In the genomic region with DNA sequence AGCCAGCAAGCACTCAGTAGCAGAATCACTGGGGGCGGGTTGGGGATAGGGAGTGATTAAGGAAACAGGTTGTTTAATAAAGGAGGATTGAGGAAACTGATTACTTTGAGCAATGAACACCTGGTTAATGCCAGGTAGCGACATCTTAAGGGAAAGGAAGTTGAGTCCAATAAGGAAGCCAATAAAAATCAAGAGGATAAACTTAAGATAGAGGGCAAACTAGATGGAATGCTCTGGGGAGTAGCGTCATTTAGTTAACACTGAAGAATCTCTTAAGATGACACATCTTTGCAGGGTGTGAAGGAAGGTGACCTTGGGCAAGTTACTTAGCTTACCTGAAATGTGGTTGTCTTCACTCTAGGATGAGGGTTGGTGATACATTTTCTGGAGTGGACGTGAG, we compare ENCODE assay signal across 18 cellular contexts.
"Had no signal": no experiment of that assay in that cellular context is flagged by ENCODE, and none has a peak within 500 bp of the region (broad histone marks: within the 10 kb centered on the region; RNA-seq: fewer than 3 reads in every experiment).

No MANE protein-coding gene starts in this region.

- H3K27ac Mint-ChIP-seq: type B pancreatic cell had no signal

- H2AFZ ChIP-seq: hepatocyte had no signal

- H3K9me3 ChIP-seq: esophagus squamous epithelium, gastroesophageal sphincter, ovary, right atrium auricular region, sigmoid colon, uterus had no signal

- H3K36me3 Mint-ChIP-seq: naive thymus-derived CD8-positive, alpha-beta T cell; type B pancreatic cell had no signal

- H3K36me3 ChIP-seq: esophagus squamous epithelium, gastroesophageal sphincter, ovary, right atrium auricular region, sigmoid colon, uterus had no signal

- H3K27ac ChIP-seq: esophagus squamous epithelium, gastroesophageal sphincter, hepatocyte, ovary, right atrium auricular region, sigmoid colon, uterus had no signal

- H3K9me3 Mint-ChIP-seq: naive thymus-derived CD8-positive, alpha-beta T cell; neural crest cell; type B pancreatic cell had no signal

- H3K4me3 Mint-ChIP-seq: naive thymus-derived CD8-positive, alpha-beta T cell; neural crest cell; type B pancreatic cell had no signal

- H3K27me3 ChIP-seq: esophagus squamous epithelium, gastroesophageal sphincter, hepatocyte, ovary, right atrium auricular region, sigmoid colon, uterus had no signal

- H3K27me3 Mint-ChIP-seq: naive thymus-derived CD8-positive, alpha-beta T cell; type B pancreatic cell had no signal

- DNase-seq: dermis blood vessel endothelial cell; esophagus squamous epithelium; foreskin fibroblast; mesendoderm; naive thymus-derived CD8-positive, alpha-beta T cell; nucleus accumbens; ovary; sigmoid colon; stimulated activated CD4-positive, alpha-beta T cell treated with anti-CD3 and anti-CD28 coated beads, Interleukin-12 subunit alpha, Interleukin-12 subunit beta, amount 100 ng/mL, for 4 hours; stimulated activated CD4-positive, alpha-beta T cell treated with anti-CD3 and anti-CD28 coated beads, Interleukin-2, amount 100 ng/mL, for 48 hours; stimulated activated naive CD4-positive, alpha-beta T cell treated with Interleukin-2 at 50 U/mL for 16 hours; uterus had no signal

- H3K4me2 ChIP-seq: hepatocyte had no signal

- H3K4me3 ChIP-seq: esophagus squamous epithelium, gastroesophageal sphincter, hepatocyte, ovary, right atrium auricular region, sigmoid colon, skin epidermis, uterus had no signal
